In the genomic region with DNA sequence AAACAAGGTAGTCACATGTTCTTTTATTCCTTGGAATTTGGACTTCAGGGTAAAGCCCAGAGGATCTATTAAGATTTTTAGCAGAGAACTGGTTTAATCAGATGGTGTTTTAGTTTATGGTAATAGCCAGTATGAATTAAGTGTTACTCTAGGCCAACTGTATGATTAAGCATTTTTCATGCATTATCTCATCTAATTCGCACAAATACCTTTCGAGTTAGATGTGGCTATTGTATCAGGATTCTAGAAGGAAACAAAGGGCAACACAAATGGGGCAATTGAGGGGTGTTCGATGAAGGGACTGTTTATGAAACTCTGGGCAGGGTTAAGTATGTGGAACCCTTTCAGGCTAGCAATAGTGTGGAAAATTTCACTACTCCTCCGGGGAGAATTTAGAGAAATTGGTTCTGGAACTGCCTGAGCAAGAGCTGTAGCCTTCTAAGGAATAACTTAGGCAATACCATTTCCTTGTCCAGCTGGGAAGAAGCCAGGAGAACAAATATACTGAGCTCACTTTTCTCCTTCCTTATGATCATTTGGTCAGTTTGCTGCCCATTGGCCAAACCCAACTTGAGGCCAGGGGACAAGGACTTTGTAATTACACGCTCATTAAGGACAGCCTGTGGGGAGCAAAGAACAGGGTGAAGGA, we compare ENCODE assay signal across 14 cellular contexts.
DNase-seq lines count a peak whose midpoint lies in the region; ATAC-seq and TF ChIP-seq lines count a peak whose summit lies in the region.
"Had no signal": no experiment of that assay in that cellular context is flagged by ENCODE, and none has a peak within 500 bp of the region (broad histone marks: within the 10 kb centered on the region; RNA-seq: fewer than 3 reads in every experiment).

No MANE protein-coding gene starts in this region.

- no peaks in the 10 kb centered on the region for H3K79me2 ChIP-seq in GM23248 (ENCODE audit: insufficient read depth)

- in situ Hi-C loops in GM23248 (cut with MboI): no loop called here

- intact Hi-C loops in left ventricle myocardium superior (cut with micrococcal nuclease): no loop called here

- peaks cover 36% of the 10 kb centered on the region for H3K4me1 Mint-ChIP-seq in brain
- H3K4me1 Mint-ChIP-seq: activated naive CD4-positive, alpha-beta T cell treated with anti-CD3 and anti-CD28 coated beads, Interleukin-2, amount 50 U/mL, for 24 hours had no signal

- H3K36me3 ChIP-seq in GM23248 (ENCODE audit: low read depth) (no peaks in the 10 kb centered on the region), thoracic aorta (no peaks in the 10 kb centered on the region)
- H3K36me3 ChIP-seq: HAP-1 had no signal

- peak overlapping the region; percentile 48 for H3K4me2 ChIP-seq in GM23248 (ENCODE audit: unreplicated experiment)

- H3K9me3 ChIP-seq in GM23248 (ENCODE audit: low read depth) (no peaks in the 10 kb centered on the region), thoracic aorta (no peaks in the 10 kb centered on the region)
- H3K9me3 ChIP-seq: HAP-1 had no signal

- 28 to 29% methylated on average over 5 of the region's 5 CpGs for WGBS in GM23248 (ENCODE audit: low coverage in 1 of 2, low lambda C conversion rate in 2 of 2, missing lambda C conversion rate in 2 of 2), 2 experiments

- H3K27me3 ChIP-seq in GM23248 (replicated peaks; ENCODE audit: insufficient read depth) (no peaks in the 10 kb centered on the region), thoracic aorta (replicated peaks; ENCODE audit: insufficient read depth) (no peaks in the 10 kb centered on the region)

- H2AFZ ChIP-seq in GM23248: no peak overlapping the region

- no peak for TF ChIP-seq CTCF in brain (conservative IDR thresholded peaks at IDR 0.05)
- TF ChIP-seq CTCF in thoracic aorta (IDR thresholded peaks at IDR 0.05): no peak

- peak overlapping the region in 3 of 5 experiments; percentile 15 to 79 (median 48) for H3K27ac Mint-ChIP-seq in brain
- H3K27ac Mint-ChIP-seq: activated naive CD4-positive, alpha-beta T cell treated with anti-CD3 and anti-CD28 coated beads, Interleukin-2, amount 50 U/mL, for 24 hours had no signal

- H3K4me3 ChIP-seq in GM23248: peak overlapping the region; percentile 32
- H3K4me3 ChIP-seq in thoracic aorta: peak overlapping the region; percentile 15
- H3K4me3 ChIP-seq: HAP-1 had no signal

- H3K27me3 Mint-ChIP-seq in brain: no peaks in the 10 kb centered on the region
- H3K27me3 Mint-ChIP-seq: activated naive CD4-positive, alpha-beta T cell treated with anti-CD3 and anti-CD28 coated beads, Interleukin-2, amount 50 U/mL, for 24 hours; stimulated activated naive B cell treated with anti-CD40 and anti-IgM and Interleukin-4, amounts not matched to agents 10 μg/mL and 1 μg/mL and 100 μg/mL, for 72 hours had no signal

- no peak overlapping the region for H3K4me3 Mint-ChIP-seq in brain
- H3K4me3 Mint-ChIP-seq: activated naive CD4-positive, alpha-beta T cell treated with anti-CD3 and anti-CD28 coated beads, Interleukin-2, amount 50 U/mL, for 24 hours; stimulated activated naive B cell treated with anti-CD40 and anti-IgM and Interleukin-4, amounts not matched to agents 10 μg/mL and 1 μg/mL and 100 μg/mL, for 72 hours had no signal

- H3F3A ChIP-seq in GM23248 (ENCODE audit: insufficient read depth): peaks cover 28% of the 10 kb centered on the region

- DNase-seq in GM23248: peak; percentile 83
- DNase-seq in left ventricle myocardium superior: no peak
- DNase-seq in thoracic aorta (ENCODE audit: low spot score): no peak
- DNase-seq in D341Med (ENCODE audit: low spot score): no peak
- no peak for DNase-seq in medulla oblongata (ENCODE audit: extremely low spot score)
- DNase-seq: activated CD8-positive, alpha-beta memory T cell treated with anti-CD3 and anti-CD28 coated beads, Interleukin-2, amount 50 U/mL, for 4 hours; cortex of kidney; stimulated activated CD4-positive, alpha-beta T cell treated with anti-CD3 and anti-CD28 coated beads, Interleukin-4, amount 100 ng/mL, for 4 hours; stimulated activated naive B cell treated with anti-CD40 and anti-IgM and Interleukin-4, amounts not matched to agents 10 μg/mL and 1 μg/mL and 100 μg/mL, for 72 hours had no signal

- peaks cover 24% of the 10 kb centered on the region for H3K4me1 ChIP-seq in GM23248 (ENCODE audit: insufficient read depth)
- H3K4me1 ChIP-seq in thoracic aorta (ENCODE audit: control insufficient read depth in 1 of 2, low read depth in 2 of 2): peaks cover 15 to 33% of the 10 kb centered on the region in 2 donors
- H3K4me1 ChIP-seq: HAP-1 had no signal

- no peaks in the 10 kb centered on the region for H3K9me2 ChIP-seq in GM23248 (ENCODE audit: insufficient read depth)

- H3K27ac ChIP-seq in GM23248 (peak overlapping the region; percentile 66), thoracic aorta (peak overlapping the region; percentile 37 to 60)
- H3K27ac ChIP-seq: HL-60 had no signal

- no peaks in the 10 kb centered on the region for H4K20me1 ChIP-seq in GM23248 (ENCODE audit: insufficient read depth)

- H3K9me3 Mint-ChIP-seq in brain: peaks cover 0 to 5% (median 0%) of the 10 kb centered on the region in 5 experiments
- H3K9me3 Mint-ChIP-seq: activated naive CD4-positive, alpha-beta T cell treated with anti-CD3 and anti-CD28 coated beads, Interleukin-2, amount 50 U/mL, for 24 hours; stimulated activated naive B cell treated with anti-CD40 and anti-IgM and Interleukin-4, amounts not matched to agents 10 μg/mL and 1 μg/mL and 100 μg/mL, for 72 hours had no signal

- peak; percentile 82 for ATAC-seq in left ventricle myocardium superior
- peak; percentile 30 for ATAC-seq in thoracic aorta (ENCODE audit: insufficient number of reproducible peaks, low FRiP score, low read depth)
- ATAC-seq in GM18520 (IDR thresholded peaks at IDR 0.05; ENCODE audit: unreplicated experiment): no peak

- peaks cover 7% of the 10 kb centered on the region for H3K36me3 Mint-ChIP-seq in brain
- H3K36me3 Mint-ChIP-seq: activated naive CD4-positive, alpha-beta T cell treated with anti-CD3 and anti-CD28 coated beads, Interleukin-2, amount 50 U/mL, for 24 hours had no signal

- H3K9ac ChIP-seq in GM23248: no peak overlapping the region
